In genomic region chr11:8219257-8220021, GRCh38 we compare ENCODE assay signal across 7 cellular contexts.
A peak's percentile ranks its signal among the peaks of the same experiment; 100 is the strongest.
DNase-seq lines count a peak whose midpoint lies in the region; ATAC-seq lines count a peak whose summit lies in the region.

No MANE protein-coding gene starts in this region.

- DNase-seq in DMS 273 (lab: John Stamatoyannopoulos, UW; ENCODE audit: unreplicated experiment) (peak; percentile 71), NAMALWA (ENCODE audit: low spot score) (peak; percentile 54), iPS DF 19.7 (ENCODE audit: low read depth, low spot score) (peak; percentile 63), stromal cell of bone marrow (ENCODE audit: low read depth) (peak; percentile 25)
- DNase-seq in activated CD4-positive, alpha-beta T cell treated with anti-CD3 and anti-CD28 coated beads, Interleukin-2, amount 50 U/mL, for 48 hours = peak; percentile 27 to 35

- peak; percentile 55 for ATAC-seq in GM18907 (IDR thresholded peaks at IDR 0.05; ENCODE audit: unreplicated experiment)
- ATAC-seq in GM18519 (IDR thresholded peaks at IDR 0.05; ENCODE audit: low FRiP score, unreplicated experiment) = no peak
